ENCODE assay signal across 16 cellular contexts in the genomic region with DNA sequence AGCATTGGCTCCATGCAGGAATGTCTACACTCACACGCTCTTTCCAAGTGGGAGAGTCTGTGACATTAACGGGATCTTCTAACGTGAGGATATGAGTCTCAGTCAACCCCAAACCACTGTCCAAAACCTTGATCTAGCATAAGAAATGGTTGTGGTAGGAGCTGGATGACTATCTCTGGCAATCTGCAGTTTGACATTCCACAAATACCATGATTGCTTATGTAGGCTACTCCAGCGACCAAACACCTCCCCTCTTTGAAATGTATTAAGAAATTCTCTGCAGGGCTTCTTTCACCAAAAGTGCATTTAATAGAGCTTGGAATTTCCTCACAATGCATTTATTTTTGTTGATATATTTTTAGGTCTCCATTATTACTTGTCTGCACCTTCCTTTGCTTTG. TPM values are rescaled to one million over a fixed set of nuclear protein-coding genes. Genes with fewer than 3 reads are reported as not detected.
DNase-seq lines count a peak whose midpoint lies in the region; ATAC-seq, FAIRE-seq and TF ChIP-seq lines count a peak whose summit lies in the region.
"Had no signal": no experiment of that assay in that cellular context is flagged by ENCODE, and none has a peak within 500 bp of the region (broad histone marks: within the 10 kb centered on the region; RNA-seq: fewer than 3 reads in every experiment).

No MANE protein-coding gene starts in this region.

- no peaks in the 10 kb centered on the region for H3K79me2 ChIP-seq in HepG2 (ENCODE audit: insufficient read depth, low read length)

- no peak for TF ChIP-seq CTCF in HepG2 (CRISPR knock-in tag; IDR thresholded peaks at IDR 0.05)
- TF ChIP-seq CTCF in right lobe of liver (IDR thresholded peaks at IDR 0.05): no peak

- H3K36me3 ChIP-seq in HepG2 (replicated peaks in 1 of 2; ENCODE audit: control insufficient read depth in 1 of 2, insufficient read depth in 2 of 2, low read length in 2 of 2) (peaks cover 2 to 6% of the 10 kb centered on the region in 2 experiments; a peak in 2 of 5 replicates), right lobe of liver (no peaks in the 10 kb centered on the region)

- no peak for TF ChIP-seq POLR2A in HepG2 (IDR thresholded peaks at IDR 0.05; ENCODE audit: insufficient read depth in 1 of 2, low read depth in 2 of 2, low read length in 2 of 2)
- TF ChIP-seq POLR2A in right lobe of liver (IDR thresholded peaks at IDR 0.05): no peak

- FAIRE-seq in HepG2 (lab: Jason Lieb, UNC): no peak
- FAIRE-seq: A204.1 had no signal

- ATAC-seq in HepG2 (peak; percentile 66), right lobe of liver (no peak), HG03196 (IDR thresholded peaks at IDR 0.05; ENCODE audit: unreplicated experiment) (no peak), T-helper 17 cell (no peak)
- no peak for ATAC-seq in activated CD4-positive, alpha-beta T cell treated with anti-CD3 and anti-CD28 coated beads for 36 hours
- ATAC-seq: right cardiac atrium had no signal

- TF ChIP-seq EP300 in HepG2 (IDR thresholded peaks at IDR 0.05; ENCODE audit: low read depth in 2 of 2, low read length in 2 of 2) (no peak), HepG2 (CRISPR knock-in tag; IDR thresholded peaks at IDR 0.05; ENCODE audit: borderline replicate concordance) (no peak)

- H4K20me1 ChIP-seq in HepG2 (ENCODE audit: insufficient read depth, low read length): no peaks in the 10 kb centered on the region

- 69% methylated on average over 4 of the region's 4 CpGs for WGBS in HepG2 (ENCODE audit: low lambda C conversion rate)
- WGBS in right lobe of liver (ENCODE audit: insufficient coverage, low coverage, low lambda C conversion rate, missing lambda C conversion rate): 67% methylated on average over 1 of the region's 4 CpGs

- H3K36me3 Mint-ChIP-seq in T-helper 17 cell (ENCODE audit: low read depth): peaks cover 7% of the 10 kb centered on the region
- peaks cover 30% of the 10 kb centered on the region for H3K36me3 Mint-ChIP-seq in activated CD4-positive, alpha-beta T cell treated with anti-CD3 and anti-CD28 coated beads for 36 hours (ENCODE audit: low read depth)

- no peak overlapping the region for H3K27ac Mint-ChIP-seq in T-helper 17 cell
- no peak overlapping the region for H3K27ac Mint-ChIP-seq in activated CD4-positive, alpha-beta T cell treated with anti-CD3 and anti-CD28 coated beads for 36 hours
- H3K27ac Mint-ChIP-seq: activated CD4-positive, alpha-beta memory T cell treated with anti-CD3 and anti-CD28 coated beads for 36 hours; immature natural killer cell had no signal

- no peaks in the 10 kb centered on the region for H3K9me3 Mint-ChIP-seq in activated CD4-positive, alpha-beta T cell treated with anti-CD3 and anti-CD28 coated beads for 36 hours (ENCODE audit: low read depth)
- H3K9me3 Mint-ChIP-seq: activated CD4-positive, alpha-beta memory T cell treated with anti-CD3 and anti-CD28 coated beads for 36 hours; immature natural killer cell had no signal

- no peaks in the 10 kb centered on the region for H3K27me3 Mint-ChIP-seq in T-helper 17 cell
- H3K27me3 Mint-ChIP-seq in activated CD4-positive, alpha-beta T cell treated with anti-CD3 and anti-CD28 coated beads for 36 hours: no peaks in the 10 kb centered on the region
- H3K27me3 Mint-ChIP-seq: activated CD4-positive, alpha-beta memory T cell treated with anti-CD3 and anti-CD28 coated beads for 36 hours had no signal

- no peak overlapping the region for H3K9ac ChIP-seq in HepG2 (ENCODE audit: insufficient read depth, low read depth, low read length)

- H3K4me1 ChIP-seq in HepG2 (ENCODE audit: insufficient read depth, low read length): peaks cover 42% of the 10 kb centered on the region
- H3K4me1 ChIP-seq in right lobe of liver: peaks cover 0 to 4% (median 0%) of the 10 kb centered on the region in 4 donors

- H3K4me3 Mint-ChIP-seq in T-helper 17 cell: no peak overlapping the region
- no peak overlapping the region for H3K4me3 Mint-ChIP-seq in activated CD4-positive, alpha-beta T cell treated with anti-CD3 and anti-CD28 coated beads for 36 hours
- H3K4me3 Mint-ChIP-seq: activated CD4-positive, alpha-beta memory T cell treated with anti-CD3 and anti-CD28 coated beads for 36 hours; immature natural killer cell had no signal

- DNase-seq in HepG2 (ENCODE audit: low spot score): peak; percentile 63
- no peak for DNase-seq in right lobe of liver
- peak; percentile 37 for DNase-seq in SW480 (ENCODE audit: low spot score)
- DNase-seq in hepatic stellate cell (ENCODE audit: low spot score): peak; percentile 82
- no peak for DNase-seq in T-helper 17 cell
- DNase-seq in activated CD4-positive, alpha-beta T cell treated with anti-CD3 and anti-CD28 coated beads for 36 hours: no peak
- no peak for DNase-seq in stimulated activated CD4-positive, alpha-beta T cell treated with anti-CD3 and anti-CD28 coated beads, Interleukin-4, amount 100 ng/mL, for 24 hours
- DNase-seq: activated CD4-positive, alpha-beta memory T cell treated with anti-CD3 and anti-CD28 coated beads for 36 hours; activated gamma-delta T cell treated with Interleukin-2 at 50 U/mL for 16 hours; cerebellar nuclear complex; erythroblast; immature natural killer cell; NCI-H2171 treated with DMSO at 0.1 percent for 48 hours; right cardiac atrium had no signal

- POLR2A ChIA-PET in HepG2 (lab: Yijun Ruan, JAX): interaction anchor here (2.1 kb wide), 1 partner anchor 13 kb away, joined by 12 read pairs; a partner anchor contains a TSS
- POLR2A ChIA-PET in activated CD4-positive, alpha-beta T cell treated with anti-CD3 and anti-CD28 coated beads for 36 hours (lab: Charles Lee): interaction anchor here (1.9 kb wide), 1 partner anchor 14 kb away, joined by 7 read pairs; a partner anchor contains a TSS

- no peaks in the 10 kb centered on the region for H3K27me3 ChIP-seq in HepG2 (ENCODE audit: control insufficient read depth in 1 of 2, insufficient read depth in 2 of 2, low read length in 2 of 2)
- H3K27me3 ChIP-seq in right lobe of liver: no peaks in the 10 kb centered on the region

- peak overlapping the region; percentile 27 for H3K27ac ChIP-seq in HepG2 (ENCODE audit: extremely low read length, insufficient read depth, low read length)
- no peak overlapping the region for H3K27ac ChIP-seq in right lobe of liver

- H3K4me2 ChIP-seq in HepG2 (ENCODE audit: low read depth, low read length): peak overlapping the region; percentile 29; the same call in 1 of the 2 replicates

- intact Hi-C loops in HepG2 (cut with micrococcal nuclease; ENCODE audit: unreplicated experiment): no loop called here
- intact Hi-C loops in right lobe of liver (cut with DNase I): no loop called here
- intact Hi-C loops in activated CD4-positive, alpha-beta T cell treated with anti-CD3 and anti-CD28 coated beads for 36 hours (cut with DNase I, micrococcal nuclease): no loop called here

- no peak overlapping the region for H2AFZ ChIP-seq in HepG2 (ENCODE audit: low read length)

- in situ Hi-C loops in HepG2 (cut with HindIII; ENCODE audit: extremely low pct_ligation_motif_present, low pct_unique_long_range_greater_than_20kb): no loop called here

- BruUV-seq in HepG2 (replicated peaks; lab: Mats Ljungman, UMichigan): no TSS peak

- H3K9me3 ChIP-seq in HepG2 (ENCODE audit: low read length) (no peaks in the 10 kb centered on the region), right lobe of liver (no peaks in the 10 kb centered on the region), T-helper 17 cell (ENCODE audit: control insufficient read depth, low read length, poor library complexity, severe bottlenecking) (no peaks in the 10 kb centered on the region)

- no peak overlapping the region for H3K4me3 ChIP-seq in HepG2 (replicated peaks in 1 of 3; ENCODE audit: insufficient read depth in 1 of 3, low read depth in 2 of 3, low read length in 3 of 3)
- H3K4me3 ChIP-seq in right lobe of liver: no peak overlapping the region

- no peak for TF ChIP-seq RAD21 in HepG2 (CRISPR knock-in tag; IDR thresholded peaks at IDR 0.05)

- peaks cover 3% of the 10 kb centered on the region for H3K4me1 Mint-ChIP-seq in T-helper 17 cell
- peaks cover 3% of the 10 kb centered on the region for H3K4me1 Mint-ChIP-seq in activated CD4-positive, alpha-beta T cell treated with anti-CD3 and anti-CD28 coated beads for 36 hours
- H3K4me1 Mint-ChIP-seq: immature natural killer cell had no signal

- CTCF ChIA-PET in HepG2 (lab: Yijun Ruan, JAX; ENCODE audit: low intra/inter-chr PET ratio, low total read pairs): no interaction called here
- CTCF ChIA-PET in activated CD4-positive, alpha-beta T cell treated with anti-CD3 and anti-CD28 coated beads for 36 hours (lab: Charles Lee): interaction anchor here (0.8 to 2.6 kb wide), 4 partner anchors 11 to 20 kb away, joined by 3 to 8 read pairs (median 3); a partner anchor contains a TSS

TF ChIP-seq in HepG2, 621 proteins besides CTCF, POLR2A, EP300 and RAD21 (continues in another document):
- TF ChIP-seq ZC3H13 (CRISPR knock-in tag; IDR thresholded peaks at IDR 0.05) (no peak), TEAD3 (CRISPR knock-in tag; optimal IDR thresholded peaks at IDR 0.05; ENCODE audit: borderline replicate concordance) (peak; percentile 88), ZNF792 (CRISPR knock-in tag; IDR thresholded peaks at IDR 0.05) (peak; percentile 50; the same call in 1 of the 2 replicates)

RNA-seq across cellular contexts. Expression of a gene that starts 14.1 kb away (rescaled TPM):
- total RNA-seq in HepG2 (2016; rRNA removed; fragmentation: Illumina TruSeq; extraction: Trizol) (37.1 and 41.2 TPM in 2 replicates), right lobe of liver (10 to 100 TPM; 11.7 to 18.4 (median 15.8) TPM), T-helper 17 cell (10 to 100 TPM; 21.7 to 27.8 TPM)
- 11.5 and 14.0 TPM in 2 replicates for total RNA-seq in HepG2 (2016; cell fraction: cytosol; rRNA removed; fragmentation: Illumina TruSeq; extraction: Trizol; ENCODE audit: low read depth)
- total RNA-seq in HepG2 (2016; cell fraction: insoluble cytoplasmic fraction; rRNA removed; fragmentation: Illumina TruSeq; extraction: Trizol): 40.9 and 44.1 TPM in 2 replicates
- total RNA-seq in HepG2 (2016; cell fraction: membrane; rRNA removed; fragmentation: Illumina TruSeq; extraction: Trizol): 12.6 and 15.9 TPM in 2 replicates
- 24.4 and 27.9 TPM in 2 replicates for total RNA-seq in HepG2 (2016; cell fraction: nucleus; rRNA removed; fragmentation: Illumina TruSeq; extraction: Trizol)
- polyA plus RNA-seq in HepG2 (2011; rRNA removed): 23.9 TPM in 2 replicates
- 17.9 and 20.1 TPM in 2 replicates for polyA plus RNA-seq in HepG2 (2011; cell fraction: cytosol; rRNA removed)
- 24.6 and 26.7 TPM in 2 replicates for polyA plus RNA-seq in HepG2 (2011; cell fraction: nucleus; rRNA removed)
- polyA plus RNA-seq in HepG2 (2012): 22.7 and 31.3 TPM in 2 replicates
- 4.8 and 5.9 TPM in 2 replicates for polyA plus RNA-seq in HepG2 (2016; cell fraction: cytosol; fragmentation: Illumina TruSeq; extraction: Trizol; ENCODE audit: low read depth)
- 50.8 and 51.9 TPM in 2 replicates for polyA plus RNA-seq in HepG2 (2016; cell fraction: insoluble cytoplasmic fraction; fragmentation: Illumina TruSeq; extraction: Trizol; ENCODE audit: low read depth)
- polyA plus RNA-seq in HepG2 (2016; cell fraction: membrane; fragmentation: Illumina TruSeq; extraction: Trizol; ENCODE audit: low read depth): 7.5 and 10.0 TPM in 2 replicates
- 47.1 and 53.3 TPM in 2 replicates for polyA plus RNA-seq in HepG2 (2016; cell fraction: nucleus; fragmentation: Illumina TruSeq; extraction: Trizol; ENCODE audit: insufficient read depth, low read depth)
- 11.7 and 20.0 TPM in 2 replicates for polyA minus RNA-seq in HepG2 (2011; rRNA and poly(A)+ RNA removed; ENCODE audit: low replicate concordance)
- polyA minus RNA-seq in HepG2 (2011; cell fraction: cytosol; rRNA and poly(A)+ RNA removed): 8.2 and 11.2 TPM in 2 replicates
- 42.9 and 44.3 TPM in 2 replicates for polyA minus RNA-seq in HepG2 (2011; cell fraction: nucleus; rRNA and poly(A)+ RNA removed)
- total RNA-seq in activated CD4-positive, alpha-beta T cell treated with anti-CD3 and anti-CD28 coated beads for 36 hours: 10 to 100 TPM; 25.3 to 33.5 TPM

Comparison
In these comparisons a context has a peak if more than half of its experiments do, and no peak if none do; other contexts are left out.
1. DNase-seq: peak in HepG2 (single experiment), SW480 (single experiment) and hepatic stellate cell (single experiment); none in right lobe of liver (0 of 3), T-helper 17 cell (0 of 3), activated CD4-positive, alpha-beta T cell treated with anti-CD3 and anti-CD28 coated beads for 36 hours (single experiment) and stimulated activated CD4-positive, alpha-beta T cell treated with anti-CD3 and anti-CD28 coated beads, Interleukin-4, amount 100 ng/mL, for 24 hours (single experiment).